ENCODE assay signal across 25 cellular contexts in the genomic region with DNA sequence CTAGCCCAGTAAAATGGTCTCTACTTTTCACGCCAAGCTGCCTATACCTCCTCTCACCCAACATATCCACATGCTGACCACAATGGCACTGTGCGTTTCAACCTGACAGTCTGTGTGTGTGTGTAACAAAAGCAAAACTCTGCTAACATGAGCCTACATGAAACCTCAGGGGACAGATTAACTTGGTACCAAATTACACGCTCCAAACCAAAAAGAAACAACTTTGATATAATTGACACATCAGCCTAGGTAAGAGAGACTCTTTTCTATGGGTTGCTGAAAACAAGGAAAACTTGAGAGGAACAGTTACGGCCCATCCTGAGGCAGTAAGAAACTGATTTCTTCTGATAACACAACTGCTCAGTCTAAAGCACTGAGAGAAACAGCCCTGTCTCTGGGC. TPM values are rescaled to one million over a fixed set of nuclear protein-coding genes. Genes with fewer than 3 reads are reported as not detected.
"Had no signal": no experiment of that assay in that cellular context is flagged by ENCODE, and none has a peak within 500 bp of the region (broad histone marks: within the 10 kb centered on the region; RNA-seq: fewer than 3 reads in every experiment).

No MANE protein-coding gene starts in this region.

- DNase-seq: activated CD4-positive, alpha-beta T cell treated with anti-CD3 and anti-CD28 coated beads for 36 hours; activated CD4-positive, alpha-beta T cell treated with anti-CD3 and anti-CD28 coated beads, Interleukin-2, amount 50 U/mL, for 1 hour; activated CD8-positive, alpha-beta memory T cell treated with anti-CD3 and anti-CD28 coated beads, Interleukin-2, amount 50 U/mL, for 4 hours; activated CD8-positive, alpha-beta T cell treated with anti-CD3 and anti-CD28 coated beads for 36 hours; activated gamma-delta T cell treated with Interleukin-2 at 50 U/mL for 16 hours; activated naive CD4-positive, alpha-beta T cell treated with anti-CD3 and anti-CD28 coated beads, Interleukin-2, amount 10 ng/mL, durations not matched to agents 7 days and 5 days; activated naive CD8-positive, alpha-beta T cell treated with anti-CD3 and anti-CD28 coated beads for 36 hours; activated T-cell treated with anti-CD3 and anti-CD28 coated beads, Interleukin-2, amount 50 U/mL, for 72 hours; brain microvascular endothelial cell; caudate nucleus; MM.1S; NCI-H1048; NCI-H146; NCI-H187 treated with DMSO at 0.1 percent for 48 hours; NCI-H2081 treated with DMSO at 0.1 percent for 48 hours; NCI-H446; NCI-H524; PC-9; Right ventricle myocardium superior; SJCRH30; SK-N-SH; T-helper 1 cell had no signal

- H3K27me3 ChIP-seq: brain microvascular endothelial cell, SJCRH30 had no signal

- H3K36me3 ChIP-seq: brain microvascular endothelial cell, SJCRH30 had no signal

- H3K27ac ChIP-seq: brain microvascular endothelial cell, PC-9, SJCRH30, VCaP had no signal

- H3K4me3 Mint-ChIP-seq: activated CD4-positive, alpha-beta T cell treated with anti-CD3 and anti-CD28 coated beads for 36 hours; activated CD8-positive, alpha-beta T cell treated with anti-CD3 and anti-CD28 coated beads for 36 hours; activated naive CD4-positive, alpha-beta T cell treated with anti-CD3 and anti-CD28 coated beads, Interleukin-2, amount 10 ng/mL, durations not matched to agents 7 days and 5 days; activated naive CD8-positive, alpha-beta T cell treated with anti-CD3 and anti-CD28 coated beads for 36 hours; activated T-cell treated with anti-CD3 and anti-CD28 coated beads, Interleukin-2, amount 50 U/mL, for 72 hours had no signal

- H3K36me3 Mint-ChIP-seq: activated naive CD4-positive, alpha-beta T cell treated with anti-CD3 and anti-CD28 coated beads, Interleukin-2, amount 10 ng/mL, durations not matched to agents 7 days and 5 days; activated naive CD8-positive, alpha-beta T cell treated with anti-CD3 and anti-CD28 coated beads for 36 hours had no signal

- H3K4me1 ChIP-seq: SJCRH30 had no signal

- H3K9me3 Mint-ChIP-seq: activated CD8-positive, alpha-beta T cell treated with anti-CD3 and anti-CD28 coated beads for 36 hours; activated naive CD4-positive, alpha-beta T cell treated with anti-CD3 and anti-CD28 coated beads, Interleukin-2, amount 10 ng/mL, durations not matched to agents 7 days and 5 days; activated naive CD8-positive, alpha-beta T cell treated with anti-CD3 and anti-CD28 coated beads for 36 hours; activated T-cell treated with anti-CD3 and anti-CD28 coated beads, Interleukin-2, amount 50 U/mL, for 72 hours; activated T-helper 2 cell treated with anti-CD3 and anti-CD28 coated beads, Interferon-gamma antibody, Interleukin-2, Interleukin-4, amounts not matched to agents 10 μg/mL and 5 μg/mL and 100 μg/mL, durations not matched to agents 14 hours and 24 hours and 36 hours had no signal

- H3K9me3 ChIP-seq: SJCRH30, SK-N-SH had no signal

- ATAC-seq: activated CD4-positive, alpha-beta T cell treated with anti-CD3 and anti-CD28 coated beads for 36 hours; activated CD8-positive, alpha-beta T cell treated with anti-CD3 and anti-CD28 coated beads for 36 hours; activated T-cell treated with anti-CD3 and anti-CD28 coated beads, Interleukin-2, amount 50 U/mL, for 72 hours had no signal

- H3K4me3 ChIP-seq: PC-9, SJCRH30 had no signal

- H3K27ac Mint-ChIP-seq: activated CD4-positive, alpha-beta T cell treated with anti-CD3 and anti-CD28 coated beads for 36 hours; activated CD8-positive, alpha-beta T cell treated with anti-CD3 and anti-CD28 coated beads for 36 hours; activated naive CD4-positive, alpha-beta T cell treated with anti-CD3 and anti-CD28 coated beads, Interleukin-2, amount 10 ng/mL, durations not matched to agents 7 days and 5 days; activated naive CD8-positive, alpha-beta T cell treated with anti-CD3 and anti-CD28 coated beads for 36 hours; activated T-cell treated with anti-CD3 and anti-CD28 coated beads, Interleukin-2, amount 50 U/mL, for 72 hours; activated T-helper 2 cell treated with anti-CD3 and anti-CD28 coated beads, Interferon-gamma antibody, Interleukin-2, Interleukin-4, amounts not matched to agents 10 μg/mL and 5 μg/mL and 100 μg/mL, durations not matched to agents 14 hours and 24 hours and 36 hours had no signal

RNA-seq across cellular contexts. Expression of gene IGF2BP2, which starts 31.5 kb away (rescaled TPM):
- total RNA-seq: T-helper 2 cell treated with Interferon-gamma antibody and Interleukin-4, amounts not matched to agents 100 ng/mL and 5 ng/mL, for 36 hours had no signal
